Comparison of ENCODE assay signal across 14 cellular contexts in the genomic region with DNA sequence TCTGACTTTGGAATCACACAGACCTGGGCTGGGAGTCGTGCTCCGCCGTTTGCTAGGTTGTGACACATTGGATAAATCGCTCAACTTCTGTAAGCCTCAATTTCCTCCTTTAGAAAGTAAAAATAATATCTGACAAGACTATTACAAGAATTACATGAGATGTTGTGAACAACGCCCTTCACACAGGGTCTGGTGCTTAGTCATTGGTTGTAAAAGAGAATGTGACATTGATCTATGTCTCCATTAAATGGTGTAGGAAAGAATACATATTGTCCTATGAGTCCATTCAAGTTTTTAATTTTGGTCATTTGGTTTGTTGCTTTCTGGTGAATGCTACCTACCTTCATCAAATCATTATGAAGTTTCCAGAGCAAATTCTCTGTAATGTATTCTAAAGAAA. TPM values are rescaled to one million over a fixed set of nuclear protein-coding genes. Genes with fewer than 3 reads are reported as not detected.
"Had no signal": no experiment of that assay in that cellular context is flagged by ENCODE, and none has a peak within 500 bp of the region (broad histone marks: within the 10 kb centered on the region; RNA-seq: fewer than 3 reads in every experiment).

No MANE protein-coding gene starts in this region.

- H3K4me2 ChIP-seq: hepatocyte had no signal

- H3K27me3 ChIP-seq: hepatocyte had no signal

- DNase-seq: activated B cell treated with CpG ODN at 0.5 μM for 24 hours; activated CD4-positive, alpha-beta T cell treated with anti-CD3 and anti-CD28 coated beads, Interleukin-2, amount 50 U/mL, for 4 hours; activated CD8-positive, alpha-beta memory T cell treated with anti-CD3 and anti-CD28 coated beads, Interleukin-2, amount 10 ng/mL, durations not matched to agents 7 days and 5 days; activated effector memory CD4-positive, alpha-beta T cell treated with anti-CD3 and anti-CD28 coated beads, Interleukin-2, amount 50 U/mL, for 16 hours; activated naive CD8-positive, alpha-beta T cell treated with anti-CD3 and anti-CD28 coated beads, Interleukin-2, amount 10 ng/mL, durations not matched to agents 7 days and 5 days; activated T-cell treated with anti-CD3 and anti-CD28 coated beads, Interleukin-2, amount 50 U/mL, for 24 hours; effector CD4-positive, alpha-beta T cell; kidney glomerular epithelial cell; mesendoderm; retina had no signal

- H2AFZ ChIP-seq: hepatocyte, parathyroid adenoma had no signal

- ATAC-seq: activated CD8-positive, alpha-beta memory T cell treated with anti-CD3 and anti-CD28 coated beads, Interleukin-2, amount 10 ng/mL, durations not matched to agents 7 days and 5 days had no signal

- H3K79me2 ChIP-seq: hepatocyte, parathyroid adenoma had no signal

- H3K4me1 ChIP-seq: parathyroid adenoma had no signal

- H3K4me3 Mint-ChIP-seq: activated B cell treated with CpG ODN at 0.5 μM for 24 hours; activated CD8-positive, alpha-beta memory T cell treated with anti-CD3 and anti-CD28 coated beads, Interleukin-2, amount 10 ng/mL, durations not matched to agents 7 days and 5 days; activated naive CD8-positive, alpha-beta T cell treated with anti-CD3 and anti-CD28 coated beads, Interleukin-2, amount 10 ng/mL, durations not matched to agents 7 days and 5 days; activated T-cell treated with anti-CD3 and anti-CD28 coated beads, Interleukin-2, amount 50 U/mL, for 24 hours had no signal

- H3K27ac ChIP-seq: coronary artery, hepatocyte, parathyroid adenoma, skin epidermis had no signal

- H3K9me3 Mint-ChIP-seq: activated B cell treated with CpG ODN at 0.5 μM for 24 hours; activated naive CD8-positive, alpha-beta T cell treated with anti-CD3 and anti-CD28 coated beads, Interleukin-2, amount 10 ng/mL, durations not matched to agents 7 days and 5 days; activated T-cell treated with anti-CD3 and anti-CD28 coated beads, Interleukin-2, amount 50 U/mL, for 24 hours had no signal

- H3K27ac Mint-ChIP-seq: activated B cell treated with CpG ODN at 0.5 μM for 24 hours; activated CD8-positive, alpha-beta memory T cell treated with anti-CD3 and anti-CD28 coated beads, Interleukin-2, amount 10 ng/mL, durations not matched to agents 7 days and 5 days; activated naive CD8-positive, alpha-beta T cell treated with anti-CD3 and anti-CD28 coated beads, Interleukin-2, amount 10 ng/mL, durations not matched to agents 7 days and 5 days; activated T-cell treated with anti-CD3 and anti-CD28 coated beads, Interleukin-2, amount 50 U/mL, for 24 hours had no signal

- H3K4me3 ChIP-seq: coronary artery, hepatocyte, skin epidermis had no signal

- H3K9ac ChIP-seq: parathyroid adenoma had no signal

RNA-seq across cellular contexts. Expression of a gene that starts 12.6 kb away (rescaled TPM):
- total RNA-seq: activated B cell treated with CpG ODN at 0.5 μM for 24 hours had no signal
